8 cellular contexts compared by ENCODE assay signal in genomic region chr12:68908076-68908475, GRCh38.
"Had no signal": no experiment of that assay in that cellular context is flagged by ENCODE, and none has a peak within 500 bp of the region (broad histone marks: within the 10 kb centered on the region; RNA-seq: fewer than 3 reads in every experiment).

No MANE protein-coding gene starts in this region.

- H3K4me3 ChIP-seq: GM23248, GM23338, HAP-1 had no signal

- H3K9ac ChIP-seq: GM23248 had no signal

- H3K36me3 ChIP-seq: HAP-1 had no signal

- H3K9me3 ChIP-seq: HAP-1 had no signal

- H2AFZ ChIP-seq: GM23248, GM23338 had no signal

- H3K4me1 ChIP-seq: HAP-1 had no signal

- DNase-seq: GM23248, GOT3, H7, H9, HCEC 1CT, HFFc6 had no signal

- H3K4me2 ChIP-seq: GM23338 had no signal

- H3K27ac ChIP-seq: GM23248 had no signal
